Comparison of ENCODE assay signal across 18 cellular contexts in the genomic region with DNA sequence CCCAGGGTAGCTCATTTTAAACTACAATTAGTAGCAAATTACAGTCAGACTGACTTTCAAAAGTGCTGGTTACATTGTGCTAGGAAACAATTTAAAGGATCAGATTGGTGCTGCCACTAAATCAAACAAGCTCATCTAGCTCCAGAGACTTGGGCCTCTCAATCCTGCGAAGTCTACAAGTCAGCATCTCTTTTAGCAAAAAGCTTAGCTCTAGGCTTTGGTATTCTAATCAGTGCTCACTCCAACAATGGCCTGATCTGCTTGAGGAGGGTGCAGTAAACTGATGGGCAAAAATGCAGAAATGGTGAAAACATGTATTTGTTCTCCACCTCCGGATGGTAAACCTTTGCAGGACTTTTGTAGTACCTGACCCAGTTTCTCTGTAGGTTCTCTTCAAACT. TPM values are rescaled to one million over a fixed set of nuclear protein-coding genes. Genes with fewer than 3 reads are reported as not detected.
DNase-seq lines count a peak whose midpoint lies in the region; FAIRE-seq and TF ChIP-seq lines count a peak whose summit lies in the region.
"Had no signal": no experiment of that assay in that cellular context is flagged by ENCODE, and none has a peak within 500 bp of the region (broad histone marks: within the 10 kb centered on the region; RNA-seq: fewer than 3 reads in every experiment).

No MANE protein-coding gene starts in this region.

- TF ChIP-seq RAD21 in H1 (IDR thresholded peaks at IDR 0.05 in 1 of 2, conservative IDR thresholded peaks at IDR 0.05 in 1 of 2; ENCODE audit: low read depth in 2 of 2, low read length in 2 of 2): no peak

- H3K14ac ChIP-seq in H1 (ENCODE audit: insufficient read length) (no peak overlapping the region), neuronal stem cell (ENCODE audit: low read length) (no peak overlapping the region)

- TF ChIP-seq EP300 in H1 (IDR thresholded peaks at IDR 0.05; ENCODE audit: borderline replicate concordance in 1 of 2, low read depth in 2 of 2, low read length in 2 of 2): no peak

- POLR2A ChIA-PET in H1 (lab: Charles Lee; ENCODE audit: partially characterized antibody): interaction anchor here (0.9 kb wide), 1 partner anchor 10 kb away, joined by 4 read pairs; no protein-coding TSS in a partner anchor

- DNase-seq in NCI-H1105 treated with DMSO at 0.1 percent for 48 hours (lab: John Stamatoyannopoulos, UW) (peak; percentile 19), NCI-H1105 (lab: John Stamatoyannopoulos, UW) (no peak), NCI-H1436 treated with DMSO at 0.1 percent for 48 hours (lab: John Stamatoyannopoulos, UW) (peak; percentile 4), H1 (ENCODE audit: low read depth in 1 of 2, low spot score in 2 of 2) (no peak), neuronal stem cell (ENCODE audit: low spot score) (no peak), A172 (ENCODE audit: low spot score) (no peak), posterior vena cava (ENCODE audit: low spot score) (no peak)
- DNase-seq: CD4-positive, alpha-beta memory T cell; DMS153; DMS79; GDM1; GOT3; H9 had no signal

- H4K5ac ChIP-seq in H1 (ENCODE audit: insufficient read length, low read depth, low read length): no peak overlapping the region

- H3K27ac ChIP-seq in H1 (ENCODE audit: low read depth, low read length) (no peak overlapping the region), neuronal stem cell (replicated peaks; ENCODE audit: low read length) (no peak overlapping the region)
- H3K27ac ChIP-seq: 22Rv1, BLaER1 had no signal

- no peak overlapping the region for H2AK5ac ChIP-seq in H1 (ENCODE audit: low read depth, low read length)
- H2AK5ac ChIP-seq in neuronal stem cell (ENCODE audit: low read depth, low read length): no peak overlapping the region

- CTCF ChIA-PET in H1 (lab: Charles Lee; ENCODE audit: partially characterized antibody): interaction anchor here (1.1 to 1.6 kb wide), 2 partner anchors 11 to 18 kb away, joined by 3 to 6 read pairs; no protein-coding TSS in a partner anchor

- no peak overlapping the region for H3K4me2 ChIP-seq in H1 (ENCODE audit: insufficient read depth in 1 of 2, low read depth in 2 of 2, low read length in 2 of 2)
- no peak overlapping the region for H3K4me2 ChIP-seq in neuronal stem cell (ENCODE audit: insufficient read depth, low read length, poor library complexity, severe bottlenecking)
- H3K4me2 ChIP-seq: BLaER1 had no signal

- no peak overlapping the region for H4K8ac ChIP-seq in H1 (ENCODE audit: extremely low read depth, insufficient read depth, low read length)
- no peak overlapping the region for H4K8ac ChIP-seq in neuronal stem cell (ENCODE audit: low read depth, low read length)

- H3K27me3 ChIP-seq in H1 (replicated peaks in 1 of 4; ENCODE audit: control insufficient read depth in 3 of 4, extremely low read depth in 1 of 4, insufficient read depth in 3 of 4, low read length in 3 of 4): no peaks in the 10 kb centered on the region
- no peaks in the 10 kb centered on the region for H3K27me3 ChIP-seq in neuronal stem cell (ENCODE audit: control insufficient read depth in 3 of 3, insufficient read depth in 3 of 3, low read depth in 1 of 3, low read length in 3 of 3)
- H3K27me3 ChIP-seq: BLaER1 had no signal

- H2BK20ac ChIP-seq in H1 (ENCODE audit: low read length): peak overlapping the region; percentile 66; the same call in 1 of the 2 replicates

- H3K4me3 ChIP-seq in H1 (ENCODE audit: extremely low read depth in 1 of 4, insufficient read depth in 2 of 4, low read depth in 3 of 4, low read length in 4 of 4) (no peak overlapping the region), neuronal stem cell (ENCODE audit: low read length in 2 of 2) (no peak overlapping the region)
- H3K4me3 ChIP-seq: BLaER1 had no signal

- H3K9me3 ChIP-seq in H1 (ENCODE audit: insufficient read depth in 2 of 2, low read depth in 1 of 2, low read length in 1 of 2): no peaks in the 10 kb centered on the region
- no peaks in the 10 kb centered on the region for H3K9me3 ChIP-seq in neuronal stem cell (replicated peaks in 1 of 2; ENCODE audit: control insufficient read depth in 2 of 2, insufficient read depth in 1 of 2, low read depth in 1 of 2, low read length in 2 of 2)
- H3K9me3 ChIP-seq: BLaER1 had no signal

- H2AFZ ChIP-seq in H1 (ENCODE audit: low read length) (no peak overlapping the region), neuronal stem cell (ENCODE audit: low read length) (peak overlapping the region; percentile 57)

- no peak for TF ChIP-seq POLR2A in H1 (IDR thresholded peaks at IDR 0.05; ENCODE audit: control extremely low read depth in 1 of 2, low read depth in 2 of 2, low read length in 2 of 2)

- H3K36me3 ChIP-seq in H1 (ENCODE audit: control insufficient read depth in 2 of 4, insufficient read depth in 4 of 4, low read length in 3 of 4): no peaks in the 10 kb centered on the region
- no peaks in the 10 kb centered on the region for H3K36me3 ChIP-seq in neuronal stem cell (replicated peaks in 1 of 2; ENCODE audit: control insufficient read depth in 2 of 2, insufficient read depth in 2 of 2, low read length in 2 of 2)
- H3K36me3 ChIP-seq: BLaER1 had no signal

- H3K79me2 ChIP-seq in H1 (ENCODE audit: control insufficient read depth in 1 of 2, insufficient read depth in 2 of 2, low read length in 2 of 2): no peaks in the 10 kb centered on the region

- 91% methylated on average over 2 of the region's 2 CpGs; no CpG with 5 or more reads in 1 of the 2 experiments for WGBS in H1 (ENCODE audit: extremely low coverage in 1 of 2, insufficient coverage in 1 of 2, insufficient read length in 1 of 2, insufficient replicate concordance in 2 of 2, low coverage in 1 of 2, low lambda C conversion rate in 2 of 2, missing lambda C conversion rate in 1 of 2), 2 experiments
- no CpG with 5 or more reads among the region's 2 CpGs for WGBS in neuronal stem cell (ENCODE audit: extremely low coverage in 2 of 2, insufficient read length in 2 of 2, insufficient replicate concordance in 1 of 2), 2 donors

- H3K23ac ChIP-seq in H1 (ENCODE audit: insufficient read length) (no peak overlapping the region), neuronal stem cell (ENCODE audit: low read depth, low read length, poor library complexity) (no peak overlapping the region)

- intact Hi-C loops in posterior vena cava (cut with DNase I): no loop called here

- no peaks in the 10 kb centered on the region for H3K23me2 ChIP-seq in H1 (ENCODE audit: low read depth, low read length)

- H4K91ac ChIP-seq in H1 (replicated peaks; ENCODE audit: insufficient read length, low read length): no peak overlapping the region
- H4K91ac ChIP-seq in neuronal stem cell (ENCODE audit: low read depth, low read length, poor library complexity): no peak overlapping the region

- TF ChIP-seq CTCF in H1 (IDR thresholded peaks at IDR 0.05; ENCODE audit: control extremely low read depth in 1 of 3, insufficient read depth in 1 of 3, low read depth in 1 of 3, low read length in 3 of 3): no peak

- H3K18ac ChIP-seq in H1 (ENCODE audit: extremely low read depth, low read length) (no peak overlapping the region), neuronal stem cell (ENCODE audit: low read length) (no peak overlapping the region)

- H3K56ac ChIP-seq in H1 (replicated peaks; ENCODE audit: insufficient read length, low read depth, low read length): no peak overlapping the region

- H3K79me1 ChIP-seq in H1 (ENCODE audit: low read depth, low read length) (no peaks in the 10 kb centered on the region), neuronal stem cell (ENCODE audit: low read depth, low read length) (no peaks in the 10 kb centered on the region)

- no peak overlapping the region for H2BK15ac ChIP-seq in H1 (ENCODE audit: low read length)
- no peak overlapping the region for H2BK15ac ChIP-seq in neuronal stem cell (ENCODE audit: low read length)

- H3K4ac ChIP-seq in H1 (replicated peaks; ENCODE audit: insufficient read length, low read depth, low read length) (no peak overlapping the region), neuronal stem cell (ENCODE audit: low read length) (no peak overlapping the region)

- no peak overlapping the region for H3K9ac ChIP-seq in H1 (replicated peaks in 1 of 4; ENCODE audit: extremely low read depth in 1 of 4, low read depth in 3 of 4, low read length in 3 of 4)
- H3K9ac ChIP-seq in neuronal stem cell (ENCODE audit: low read depth, low read length, poor library complexity): no peak overlapping the region
- H3K9ac ChIP-seq: BLaER1 had no signal

- FAIRE-seq in H1 (lab: Jason Lieb, UNC): peak; percentile 52
- FAIRE-seq: GM12892, GM18507, HTR-8/SVneo had no signal

- H2BK12ac ChIP-seq in H1 (ENCODE audit: low read depth, low read length) (0 out of 2 replicates have a peak overlapping the region, but pooled peaks have one; percentile 18), neuronal stem cell (ENCODE audit: low read length) (no peak overlapping the region)

- H2BK5ac ChIP-seq in H1 (ENCODE audit: low read depth, low read length) (no peak overlapping the region), neuronal stem cell (ENCODE audit: low read length) (no peak overlapping the region)

- no peak overlapping the region for H2BK120ac ChIP-seq in H1 (replicated peaks; ENCODE audit: low read depth, low read length)
- H2BK120ac ChIP-seq in neuronal stem cell (ENCODE audit: low read depth, low read length): no peak overlapping the region

- peaks cover 0 to 4% (median 0%) of the 10 kb centered on the region in 4 experiments; a peak in 1 of 7 replicates for H3K4me1 ChIP-seq in H1 (replicated peaks in 1 of 4; ENCODE audit: control insufficient read depth in 3 of 4, insufficient read depth in 4 of 4, low read length in 3 of 4)
- peaks cover 5 to 6% of the 10 kb centered on the region in 2 donors for H3K4me1 ChIP-seq in neuronal stem cell (ENCODE audit: control insufficient read depth in 2 of 2, insufficient read depth in 1 of 2, low read depth in 1 of 2, low read length in 2 of 2)
- H3K4me1 ChIP-seq: BLaER1 had no signal

- H4K20me1 ChIP-seq in H1 (replicated peaks in 1 of 2; ENCODE audit: control insufficient read depth in 1 of 2, insufficient read depth in 2 of 2, low read length in 2 of 2): no peaks in the 10 kb centered on the region
- H4K20me1 ChIP-seq: BLaER1 had no signal

TF ChIP-seq in H1, 55 proteins besides CTCF, POLR2A, EP300 and RAD21 (continues in another document):
- TF ChIP-seq CBX5 (IDR thresholded peaks at IDR 0.05; ENCODE audit: low read depth, low read length): no peak
- TF ChIP-seq CBX8 (IDR thresholded peaks at IDR 0.05; ENCODE audit: borderline replicate concordance, low read depth, low read length): no peak

RNA-seq across cellular contexts. Expression of a gene that starts 47.0 kb away (rescaled TPM):
- total RNA-seq in H1 (2021; fragmentation: NEBNext Ultra II Directional; extraction: Animal tissue kit (Norgen Biotek cat#: 25700)): 260 and 277 TPM in 2 replicates
- 78.3 and 122 TPM in 2 replicates for polyA plus RNA-seq in H1 (2011; rRNA removed)
- polyA plus RNA-seq in H1 (2011; cell fraction: cytosol; rRNA removed): 94.2 TPM
- polyA plus RNA-seq in H1 (2011; cell fraction: nucleus; rRNA removed): 201 TPM
- 134 to 170 TPM (median 158 TPM) in 4 replicates for polyA plus RNA-seq in H1 (2012, experiment 1 of 2)
- polyA plus RNA-seq in H1 (2012, experiment 2 of 2): 17.8 TPM
- polyA plus RNA-seq in H1 (2013, experiment 1 of 2): 452 TPM
- polyA plus RNA-seq in H1 (2013, experiment 2 of 2): 483 TPM
- 166 and 205 TPM in 2 replicates for polyA minus RNA-seq in H1 (2011; rRNA and poly(A)+ RNA removed)
- polyA minus RNA-seq in H1 (2011; cell fraction: cytosol; rRNA and poly(A)+ RNA removed): 219 TPM
- 424 TPM for polyA minus RNA-seq in H1 (2011; cell fraction: nucleus; rRNA and poly(A)+ RNA removed)
- polyA plus RNA-seq in neuronal stem cell (2013, experiment 1 of 2): 42.9 TPM
- polyA plus RNA-seq in neuronal stem cell (2013, experiment 2 of 2): 45.0 TPM
- total RNA-seq in A172 (2014; rRNA removed; shearing (Covaris generic)): 0.57 and 1.5 TPM in 2 replicates
- total RNA-seq in posterior vena cava: 10 to 100 TPM; 18.6 to 24.9 TPM
- total RNA-seq: CD4-positive, alpha-beta memory T cell had no signal

Comparison
In these comparisons a context has a peak if more than half of its experiments do, and no peak if none do; other contexts are left out.
1. DNase-seq: peak in NCI-H1105 treated with DMSO at 0.1 percent for 48 hours (single experiment) and NCI-H1436 treated with DMSO at 0.1 percent for 48 hours (single experiment); none in NCI-H1105 (single experiment), H1 (0 of 2), neuronal stem cell (single experiment), A172 (single experiment) and posterior vena cava (single experiment).
2. RNA of a gene that starts 47.0 kb away (total RNA-seq): 260 to 277 TPM in H1; 18.6 to 24.9 TPM in posterior vena cava and 0.57 to 1.5 TPM in A172; every median in the first group is over 10 times any median in the second.